10 cellular contexts compared by ENCODE assay signal in the genomic region with DNA sequence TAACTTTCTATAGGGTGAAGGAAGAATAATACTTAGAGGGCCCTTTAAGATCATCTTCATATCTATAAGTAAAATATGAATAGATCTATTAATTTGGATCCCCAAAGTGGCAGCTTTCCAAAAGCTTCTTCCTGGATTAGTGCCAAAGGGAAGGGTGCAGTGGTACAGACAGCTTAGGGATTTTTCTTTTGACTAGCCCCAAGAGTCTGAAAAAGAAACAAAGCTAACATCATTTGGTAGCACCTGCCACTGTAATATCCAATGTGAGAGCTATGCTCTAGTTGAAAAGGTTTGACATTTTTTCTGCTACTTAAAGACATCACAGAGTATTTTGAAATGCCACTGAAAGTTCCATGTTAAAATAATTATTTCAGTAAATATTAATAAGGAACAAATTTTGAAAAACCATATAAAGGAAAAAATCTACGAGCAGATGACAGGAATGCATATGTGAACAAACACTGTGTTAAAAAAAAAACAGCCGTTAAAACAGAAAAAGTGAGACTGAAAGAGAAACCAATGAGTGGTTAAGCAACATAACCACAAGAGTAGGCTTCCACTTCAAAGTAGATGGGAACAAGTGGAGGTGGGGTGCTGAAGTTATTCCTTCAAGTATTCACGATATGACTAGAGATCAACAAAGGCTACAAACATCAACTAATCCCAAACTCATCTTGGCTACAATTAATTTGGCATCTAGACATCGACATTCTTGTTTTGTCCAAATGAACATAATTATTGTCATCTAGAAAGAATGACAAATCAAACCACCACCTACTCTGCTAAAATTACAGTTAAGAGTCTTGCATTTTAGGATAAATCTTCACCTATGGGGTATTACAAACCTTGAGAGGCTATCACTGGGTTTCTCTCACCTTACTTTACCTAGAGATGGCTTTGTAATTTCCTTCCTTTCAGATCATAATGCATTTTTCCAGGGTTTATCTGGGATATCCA.
A peak's percentile ranks its signal among the peaks of the same experiment; 100 is the strongest.
DNase-seq lines count a peak whose midpoint lies in the region; ATAC-seq, FAIRE-seq and TF ChIP-seq lines count a peak whose summit lies in the region.
"Had no signal": no experiment of that assay in that cellular context is flagged by ENCODE, and none has a peak within 500 bp of the region (broad histone marks: within the 10 kb centered on the region; RNA-seq: fewer than 3 reads in every experiment).

No MANE protein-coding gene starts in this region.

- no peak overlapping the region for H2AFZ ChIP-seq in astrocyte (ENCODE audit: low read depth, low read length)

- in situ Hi-C loops in GM13976 (cut with MboI; ENCODE audit: low sequenced_read_pairs, unreplicated experiment) = no loop called here

- H3K4me3 ChIP-seq in astrocyte (ENCODE audit: insufficient read depth, low read depth, low read length) = no peak overlapping the region
- H3K4me3 ChIP-seq in pancreas = no peak overlapping the region

- no peak for FAIRE-seq in astrocyte (lab: Jason Lieb, UNC)
- FAIRE-seq in pancreas (lab: Jason Lieb, UNC) = no peak

- DNase-seq in GM13976 (ENCODE audit: low spot score) (peak; percentile 75), astrocyte (ENCODE audit: low read depth) (peak; percentile 10), DMS53 (lab: John Stamatoyannopoulos, UW) (no peak), NCI-H1105 treated with DMSO at 0.1 percent for 48 hours (lab: John Stamatoyannopoulos, UW) (no peak), pancreas (no peak), mesothelial cell of epicardium (ENCODE audit: low spot score in 2 of 2, unreplicated experiment in 2 of 2) (no peak)

- H3K36me3 Mint-ChIP-seq in astrocyte (ENCODE audit: low read depth, unreplicated experiment) (peaks cover 21% of the 10 kb centered on the region), mesothelial cell of epicardium (peaks cover 50% of the 10 kb centered on the region)

- H4K20me1 ChIP-seq in astrocyte (ENCODE audit: insufficient read depth, low read length) = no peaks in the 10 kb centered on the region

- peak; percentile 89 for ATAC-seq in GM21367 (IDR thresholded peaks at IDR 0.05; ENCODE audit: unreplicated experiment)
- peak; percentile 83 for ATAC-seq in HG03469 (IDR thresholded peaks at IDR 0.05; ENCODE audit: unreplicated experiment)
- ATAC-seq in pancreas = no peak
- ATAC-seq: HCT116 had no signal

- H3K4me3 Mint-ChIP-seq in astrocyte (ENCODE audit: unreplicated experiment) (no peak overlapping the region), mesothelial cell of epicardium (no peak overlapping the region)
- H3K4me3 Mint-ChIP-seq: memory B cell had no signal

- no peaks in the 10 kb centered on the region for H3K79me2 ChIP-seq in astrocyte (ENCODE audit: insufficient read depth, low read length)

- no peak overlapping the region for H3K4me2 ChIP-seq in astrocyte (ENCODE audit: low read length)

- H3K27me3 Mint-ChIP-seq in astrocyte (ENCODE audit: low read depth, unreplicated experiment) = no peaks in the 10 kb centered on the region
- no peaks in the 10 kb centered on the region for H3K27me3 Mint-ChIP-seq in mesothelial cell of epicardium (ENCODE audit: low read depth)
- H3K27me3 Mint-ChIP-seq: memory B cell had no signal

- no peaks in the 10 kb centered on the region for H3K9me3 Mint-ChIP-seq in astrocyte (ENCODE audit: unreplicated experiment)
- H3K9me3 Mint-ChIP-seq in mesothelial cell of epicardium = no peaks in the 10 kb centered on the region

- no peaks in the 10 kb centered on the region for H3K27me3 ChIP-seq in astrocyte (ENCODE audit: insufficient read depth, low read length)
- H3K27me3 ChIP-seq in pancreas = no peaks in the 10 kb centered on the region

- TF ChIP-seq CTCF in GM13976 (IDR thresholded peaks at IDR 0.05; ENCODE audit: borderline replicate concordance, control extremely low read depth, extremely low read depth, insufficient read depth, missing control alignments) (no peak), astrocyte (IDR thresholded peaks at IDR 0.05; ENCODE audit: insufficient read depth, low read depth, low read length) (no peak), pancreas (IDR thresholded peaks at IDR 0.05) (no peak), mesothelial cell of epicardium (IDR thresholded peaks at IDR 0.05; ENCODE audit: unreplicated experiment) (no peak)

- WGBS in pancreas, 2 donors = 90 to 92% methylated on average over 4 of the region's 4 CpGs

- H3K4me1 ChIP-seq in astrocyte (ENCODE audit: insufficient read depth, low read length) (no peaks in the 10 kb centered on the region), pancreas (no peaks in the 10 kb centered on the region)

- H3K9me3 ChIP-seq in astrocyte (ENCODE audit: insufficient read depth, low read depth, low read length) (no peaks in the 10 kb centered on the region), pancreas (no peaks in the 10 kb centered on the region)

- no peak overlapping the region for H3K9ac ChIP-seq in astrocyte (ENCODE audit: low read length)

- H3K36me3 ChIP-seq in astrocyte (ENCODE audit: insufficient read depth, low read length) (peaks cover 10% of the 10 kb centered on the region), pancreas (peaks cover 0 to 7% (median 0%) of the 10 kb centered on the region in 3 donors)

- no peak overlapping the region for H3K27ac Mint-ChIP-seq in astrocyte (ENCODE audit: unreplicated experiment)
- H3K27ac Mint-ChIP-seq in mesothelial cell of epicardium = no peak overlapping the region
- H3K27ac Mint-ChIP-seq: memory B cell had no signal

- H3K4me1 Mint-ChIP-seq in astrocyte (ENCODE audit: low read depth, unreplicated experiment) (peaks cover 9% of the 10 kb centered on the region), mesothelial cell of epicardium (no peaks in the 10 kb centered on the region)
- H3K4me1 Mint-ChIP-seq: memory B cell had no signal

- intact Hi-C loops in pancreas (cut with DNase I) = no loop called here

- H3K27ac ChIP-seq in astrocyte (ENCODE audit: low read depth, low read length) (no peak overlapping the region), pancreas (no peak overlapping the region)

Comparison
In these comparisons a context has a peak if more than half of its experiments do, and no peak if none do; other contexts are left out.
1. DNase-seq: peak in GM13976 (single experiment) and astrocyte (single experiment); none in DMS53 (single experiment), NCI-H1105 treated with DMSO at 0.1 percent for 48 hours (single experiment), pancreas (0 of 6) and mesothelial cell of epicardium (0 of 2).
2. ATAC-seq: peak in GM21367 (single experiment) and HG03469 (single experiment); none in pancreas (0 of 4).